ENCODE assay signal across 14 cellular contexts in genomic region chr15:88645171-88646087, GRCh38. TPM values are rescaled to one million over a fixed set of nuclear protein-coding genes. Genes with fewer than 3 reads are reported as not detected.
DNase-seq lines count a peak whose midpoint lies in the region; ATAC-seq and TF ChIP-seq lines count a peak whose summit lies in the region.
"Had no signal": no experiment of that assay in that cellular context is flagged by ENCODE, and none has a peak within 500 bp of the region (broad histone marks: within the 10 kb centered on the region; RNA-seq: fewer than 3 reads in every experiment).

No MANE protein-coding gene starts in this region.

- H2BK5ac ChIP-seq in IMR-90 (ENCODE audit: low read depth, low read length, poor library complexity, severe bottlenecking), result no peak overlapping the region

- no peak overlapping the region for H2AFZ ChIP-seq in IMR-90 (replicated peaks; ENCODE audit: low read length, poor library complexity)

- dilution Hi-C loops in IMR-90 (cut with HindIII; ENCODE audit: low sequenced_read_pairs, unreplicated experiment), result no loop called here

- H2BK15ac ChIP-seq in IMR-90 (ENCODE audit: low read depth, low read length), result no peak overlapping the region

- POLR2A ChIA-PET in IMR-90 (lab: Charles Lee; ENCODE audit: unreplicated experiment), result interaction anchor here (0.6 kb wide), 1 partner anchor 12 kb away, joined by 3 read pairs; no protein-coding TSS in a partner anchor

- peaks cover 40% of the 10 kb centered on the region for H3K36me3 Mint-ChIP-seq in activated naive CD8-positive, alpha-beta T cell treated with anti-CD3 and anti-CD28 coated beads, Interleukin-2, amount 50 U/mL, for 24 hours (ENCODE audit: low read depth)

- no peak overlapping the region for H3K4ac ChIP-seq in IMR-90 (ENCODE audit: low read depth, low read length)

- no peaks in the 10 kb centered on the region for H3K9me3 Mint-ChIP-seq in activated naive CD8-positive, alpha-beta T cell treated with anti-CD3 and anti-CD28 coated beads, Interleukin-2, amount 50 U/mL, for 24 hours

- peak overlapping the region; percentile 40 for H2AK9ac ChIP-seq in IMR-90 (replicated peaks; ENCODE audit: low read depth, low read length, poor library complexity)

- ATAC-seq in IMR-90 (ENCODE audit: low read depth) (no peak), GM18511 (IDR thresholded peaks at IDR 0.05; ENCODE audit: unreplicated experiment) (no peak)
- no peak for ATAC-seq in activated naive CD8-positive, alpha-beta T cell treated with anti-CD3 and anti-CD28 coated beads, Interleukin-2, amount 50 U/mL, for 24 hours
- ATAC-seq: psoas muscle, upper lobe of right lung had no signal

- H3K4me1 ChIP-seq in IMR-90 (ENCODE audit: control insufficient read depth, insufficient read depth, low read length), result peaks cover 15% of the 10 kb centered on the region
- H3K4me1 ChIP-seq in sigmoid colon, result peaks cover 0 to 10% (median 0%) of the 10 kb centered on the region in 4 donors

- no peak overlapping the region for H3K27ac ChIP-seq in IMR-90 (ENCODE audit: insufficient read depth, low read length)
- no peak overlapping the region for H3K27ac ChIP-seq in sigmoid colon
- H3K27ac ChIP-seq: epithelial cell of prostate, psoas muscle, upper lobe of right lung had no signal

- H3K4me3 Mint-ChIP-seq in activated naive CD8-positive, alpha-beta T cell treated with anti-CD3 and anti-CD28 coated beads, Interleukin-2, amount 50 U/mL, for 24 hours, result no peak overlapping the region

- intact Hi-C loops in IMR-90 (cut with micrococcal nuclease), result no loop called here
- intact Hi-C loops in sigmoid colon (cut with DNase I), result no loop called here

- no peaks in the 10 kb centered on the region for H4K20me1 ChIP-seq in IMR-90 (ENCODE audit: insufficient read depth, low read length)

- TF ChIP-seq EP300 in sigmoid colon (IDR thresholded peaks at IDR 0.05), result no peak

- WGBS in IMR-90 (ENCODE audit: extremely low coverage in 2 of 2, insufficient read length in 1 of 2), 2 experiments, result 96% methylated on average over 9 of the region's 14 CpGs; no CpG with 5 or more reads in 1 of the 2 experiments
- 96 to 97% methylated on average over 14 of the region's 14 CpGs for WGBS in sigmoid colon, 2 donors

- H2AK5ac ChIP-seq in IMR-90 (ENCODE audit: low read depth, low read length), result no peak overlapping the region

- H4K91ac ChIP-seq in IMR-90 (ENCODE audit: insufficient read depth, low read depth, low read length), result no peak overlapping the region

- in situ Hi-C loops in IMR-90 (cut with MboI; ENCODE audit: low sequenced_read_pairs), result no loop called here
- in situ Hi-C loops in GM13977 (cut with MboI; ENCODE audit: low pct_unique_long_range_greater_than_20kb, low sequenced_read_pairs, unreplicated experiment), result no loop called here

- peak overlapping the region; percentile 2 for H3K27ac Mint-ChIP-seq in activated naive CD8-positive, alpha-beta T cell treated with anti-CD3 and anti-CD28 coated beads, Interleukin-2, amount 50 U/mL, for 24 hours

- no peak overlapping the region for H4K8ac ChIP-seq in IMR-90 (ENCODE audit: low read depth in 2 of 2, low read length in 2 of 2)

- H3K9ac ChIP-seq in IMR-90 (ENCODE audit: low read depth, low read length), result no peak overlapping the region

- H3K27me3 ChIP-seq in IMR-90 (ENCODE audit: control insufficient read depth, insufficient read depth, low read length) (no peaks in the 10 kb centered on the region), sigmoid colon (no peaks in the 10 kb centered on the region)
- H3K27me3 ChIP-seq: upper lobe of right lung had no signal

- DNase-seq in activated CD4-positive, alpha-beta T cell treated with anti-CD3 and anti-CD28 coated beads for 1 hour, result peak; percentile 6
- no peak for DNase-seq in activated CD4-positive, alpha-beta T cell treated with anti-CD3 and anti-CD28 coated beads for 4 hours
- DNase-seq in IMR-90 (no peak), sigmoid colon (peak; percentile 27), GM13977 (ENCODE audit: low spot score) (no peak), NCI-H1436 treated with DMSO at 0.1 percent for 48 hours (lab: John Stamatoyannopoulos, UW) (no peak)
- DNase-seq in activated naive CD8-positive, alpha-beta T cell treated with anti-CD3 and anti-CD28 coated beads, Interleukin-2, amount 50 U/mL, for 24 hours, result peak; percentile 1
- DNase-seq: Kasumi-1, NCI-H510A, psoas muscle, SW 1271, upper lobe of right lung had no signal

- TF ChIP-seq POLR2A in IMR-90 (IDR thresholded peaks at IDR 0.05; ENCODE audit: low read depth, low read length) (no peak), sigmoid colon (IDR thresholded peaks at IDR 0.05) (no peak)

- H2BK120ac ChIP-seq in IMR-90 (ENCODE audit: low read depth, low read length), result no peak overlapping the region

- no peak overlapping the region for H3K14ac ChIP-seq in IMR-90 (replicated peaks; ENCODE audit: low read depth, low read length)

- no peaks in the 10 kb centered on the region for H3K27me3 Mint-ChIP-seq in activated naive CD8-positive, alpha-beta T cell treated with anti-CD3 and anti-CD28 coated beads, Interleukin-2, amount 50 U/mL, for 24 hours

- H3K36me3 ChIP-seq in IMR-90 (ENCODE audit: control insufficient read depth, insufficient read depth, low read length) (no peaks in the 10 kb centered on the region), sigmoid colon (no peaks in the 10 kb centered on the region)
- H3K36me3 ChIP-seq: upper lobe of right lung had no signal

- no peak overlapping the region for H3K56ac ChIP-seq in IMR-90 (ENCODE audit: extremely low read depth, insufficient read depth, low read length)

- H3K18ac ChIP-seq in IMR-90 (ENCODE audit: low read depth, low read length), result no peak overlapping the region

- no peak overlapping the region for H3K4me2 ChIP-seq in IMR-90 (ENCODE audit: low read depth, low read length)

- H3K4me3 ChIP-seq in IMR-90 (ENCODE audit: insufficient read depth, low read depth, low read length), result no peak overlapping the region
- H3K4me3 ChIP-seq in sigmoid colon, result no peak overlapping the region
- H3K4me3 ChIP-seq: psoas muscle, upper lobe of right lung had no signal

- H3K9me1 ChIP-seq in IMR-90 (ENCODE audit: insufficient read depth, low read length), result peaks cover 15% of the 10 kb centered on the region

- TF ChIP-seq CTCF in IMR-90 (conservative IDR thresholded peaks at IDR 0.05; ENCODE audit: low read depth, low read length) (no peak), sigmoid colon (IDR thresholded peaks at IDR 0.05) (no peak), GM13977 (IDR thresholded peaks at IDR 0.05; ENCODE audit: extremely low read depth, insufficient read depth, missing control alignments) (no peak)

- BruUV-seq in IMR-90 (replicated peaks; lab: Mats Ljungman, UMichigan), result no TSS peak

- TF ChIP-seq RAD21 in IMR-90 (IDR thresholded peaks at IDR 0.05; ENCODE audit: low read length), result no peak

- CTCF ChIA-PET in IMR-90 (lab: Yijun Ruan, JAX), result interaction anchor here (0.9 kb wide), 2 partner anchors 21 to 30 kb away, joined by 3 to 4 read pairs; no protein-coding TSS in a partner anchor

- peaks cover 78% of the 10 kb centered on the region for H3K4me1 Mint-ChIP-seq in activated naive CD8-positive, alpha-beta T cell treated with anti-CD3 and anti-CD28 coated beads, Interleukin-2, amount 50 U/mL, for 24 hours

- H3K9me3 ChIP-seq in IMR-90 (ENCODE audit: control insufficient read depth, insufficient read depth, low read length) (no peaks in the 10 kb centered on the region), sigmoid colon (no peaks in the 10 kb centered on the region)
- H3K9me3 ChIP-seq: psoas muscle, upper lobe of right lung had no signal

- no peak overlapping the region for H2BK20ac ChIP-seq in IMR-90 (ENCODE audit: low read depth, low read length)

- H3K23ac ChIP-seq in IMR-90 (ENCODE audit: low read depth, low read length), result no peak overlapping the region

- H4K5ac ChIP-seq in IMR-90 (ENCODE audit: low read depth, low read length), result no peak overlapping the region

- no peaks in the 10 kb centered on the region for H3K79me1 ChIP-seq in IMR-90 (ENCODE audit: low read depth in 1 of 2, low read length in 2 of 2)

TF ChIP-seq in IMR-90, 13 proteins besides CTCF, POLR2A, EP300 and RAD21:
- TF ChIP-seq MXI1 (IDR thresholded peaks at IDR 0.05; ENCODE audit: borderline replicate concordance, low read depth, low read length) (no peak), MAZ (IDR thresholded peaks at IDR 0.05; ENCODE audit: borderline replicate concordance, low read depth, low read length) (no peak), RCOR1 (IDR thresholded peaks at IDR 0.05; ENCODE audit: insufficient replicate concordance, low read length) (no peak), FOS (IDR thresholded peaks at IDR 0.05; ENCODE audit: low read depth, low read length) (no peak), SMC3 (IDR thresholded peaks at IDR 0.05; ENCODE audit: low read depth, low read length) (no peak), BHLHE40 (IDR thresholded peaks at IDR 0.05; ENCODE audit: low read depth, low read length) (no peak), RFX5 (IDR thresholded peaks at IDR 0.05; ENCODE audit: low read depth, low read length) (no peak)
- TF ChIP-seq, protein P1, sequence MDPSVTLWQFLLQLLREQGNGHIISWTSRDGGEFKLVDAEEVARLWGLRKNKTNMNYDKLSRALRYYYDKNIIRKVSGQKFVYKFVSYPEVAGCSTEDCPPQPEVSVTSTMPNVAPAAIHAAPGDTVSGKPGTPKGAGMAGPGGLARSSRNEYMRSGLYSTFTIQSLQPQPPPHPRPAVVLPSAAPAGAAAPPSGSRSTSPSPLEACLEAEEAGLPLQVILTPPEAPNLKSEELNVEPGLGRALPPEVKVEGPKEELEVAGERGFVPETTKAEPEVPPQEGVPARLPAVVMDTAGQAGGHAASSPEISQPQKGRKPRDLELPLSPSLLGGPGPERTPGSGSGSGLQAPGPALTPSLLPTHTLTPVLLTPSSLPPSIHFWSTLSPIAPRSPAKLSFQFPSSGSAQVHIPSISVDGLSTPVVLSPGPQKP (IDR thresholded peaks at IDR 0.05; ENCODE audit: borderline replicate concordance, low read depth, low read length), result no peak

RNA-seq across cellular contexts. Expression of gene ISG20, which starts 6.6 kb away (rescaled TPM):
- total RNA-seq in IMR-90 (2012; rRNA removed), result 0.72 and 1.1 TPM in 2 replicates
- polyA plus RNA-seq in IMR-90 (2012; rRNA removed), result 1.2 and 3.1 TPM in 2 replicates
- polyA plus RNA-seq in IMR-90 (2012; cell fraction: cytosol; rRNA removed), result 1.7 and 3.0 TPM in 2 replicates
- polyA plus RNA-seq in IMR-90 (2012; cell fraction: nucleus; rRNA removed; ENCODE audit: low replicate concordance), result 3.5 and 5.7 TPM in 2 replicates
- total RNA-seq in sigmoid colon, result 10 to 100 TPM in 1 of 4 donors, 1 to 10 TPM in 3; 1.9 to 20.1 (median 6.4) TPM
- polyA plus RNA-seq in sigmoid colon, result 100 to 1,000 TPM in 2 of 3 donors, 10 to 100 TPM in 1; 70.9 to 177 (median 153) TPM

RNA-seq across cellular contexts. Expression of gene AEN, which starts 24.3 kb away (rescaled TPM):
- total RNA-seq in IMR-90 (2012; rRNA removed), result 85.5 and 91.4 TPM in 2 replicates
- 48.6 and 55.4 TPM in 2 replicates for polyA plus RNA-seq in IMR-90 (2012; rRNA removed)
- 28.8 and 37.7 TPM in 2 replicates for polyA plus RNA-seq in IMR-90 (2012; cell fraction: cytosol; rRNA removed)
- 139 and 157 TPM in 2 replicates for polyA plus RNA-seq in IMR-90 (2012; cell fraction: nucleus; rRNA removed; ENCODE audit: low replicate concordance)
- total RNA-seq in sigmoid colon, result 10 to 100 TPM in 2 of 4 donors, 1 to 10 TPM in 2; 5.8 to 18.3 (median 9.4) TPM
- 10 to 100 TPM in 1 of 3 donors, 1 to 10 TPM in 2; 4.2 to 19.7 (median 8.8) TPM for polyA plus RNA-seq in sigmoid colon

Comparison
In these comparisons a context has a peak if more than half of its experiments do, and no peak if none do; other contexts are left out.
1. DNase-seq: peak in activated CD4-positive, alpha-beta T cell treated with anti-CD3 and anti-CD28 coated beads for 1 hour (single experiment), activated naive CD8-positive, alpha-beta T cell treated with anti-CD3 and anti-CD28 coated beads, Interleukin-2, amount 50 U/mL, for 24 hours (single experiment) and sigmoid colon (single experiment); none in activated CD4-positive, alpha-beta T cell treated with anti-CD3 and anti-CD28 coated beads for 4 hours (0 of 2), IMR-90 (single experiment), GM13977 (single experiment) and NCI-H1436 treated with DMSO at 0.1 percent for 48 hours (single experiment).